Comparison of ENCODE assay signal across 10 cellular contexts in genomic region chr14:89137514-89138163, GRCh38.
DNase-seq lines count a peak whose midpoint lies in the region; ATAC-seq, FAIRE-seq and TF ChIP-seq lines count a peak whose summit lies in the region.
"Had no signal": no experiment of that assay in that cellular context is flagged by ENCODE, and none has a peak within 500 bp of the region (broad histone marks: within the 10 kb centered on the region; RNA-seq: fewer than 3 reads in every experiment).

No MANE protein-coding gene starts in this region.

- no peak for TF ChIP-seq POLR2A in thyroid gland (IDR thresholded peaks at IDR 0.05)

- H3K27ac ChIP-seq in thyroid gland: no peak overlapping the region
- H3K27ac ChIP-seq: hepatocyte had no signal

- no peaks in the 10 kb centered on the region for H3K36me3 ChIP-seq in adipocyte (ENCODE audit: control insufficient read depth, insufficient read depth, low read length, severe bottlenecking)
- no peaks in the 10 kb centered on the region for H3K36me3 ChIP-seq in thyroid gland

- TF ChIP-seq CTCF in thyroid gland (IDR thresholded peaks at IDR 0.05): no peak

- intact Hi-C loops in thyroid gland (cut with DNase I): no loop called here

- no peak for FAIRE-seq in frontal cortex (lab: Jason Lieb, UNC)

- H3K9me3 ChIP-seq in adipocyte (ENCODE audit: control insufficient read depth, low read length) (peaks cover 9% of the 10 kb centered on the region), thyroid gland (no peaks in the 10 kb centered on the region)

- WGBS in thyroid gland, 2 donors: 58 to 74% methylated on average over 7 of the region's 7 CpGs

- H3K27me3 ChIP-seq in adipocyte (replicated peaks; ENCODE audit: control insufficient read depth, insufficient read depth, low read length): no peaks in the 10 kb centered on the region
- no peaks in the 10 kb centered on the region for H3K27me3 ChIP-seq in thyroid gland
- H3K27me3 ChIP-seq: hepatocyte had no signal

- H3K4me3 ChIP-seq in adipocyte (ENCODE audit: low read length) (no peak overlapping the region), thyroid gland (replicated peaks in 1 of 3) (no peak overlapping the region)
- H3K4me3 ChIP-seq: hepatocyte had no signal

- no peak for ATAC-seq in HG03039 (IDR thresholded peaks at IDR 0.05; ENCODE audit: unreplicated experiment)
- no peak for ATAC-seq in HG03521 (IDR thresholded peaks at IDR 0.05; ENCODE audit: unreplicated experiment)

- peaks cover 12% of the 10 kb centered on the region for H3K4me1 ChIP-seq in adipocyte (ENCODE audit: control insufficient read depth, insufficient read depth, low read length)
- no peaks in the 10 kb centered on the region for H3K4me1 ChIP-seq in thyroid gland

- peak overlapping the region; percentile 39 for H3K9ac ChIP-seq in adipocyte (ENCODE audit: low read length)

- peak; percentile 87 for DNase-seq in HT-29 (ENCODE audit: low spot score)
- peak; percentile 77 for DNase-seq in adipocyte (ENCODE audit: low read depth)
- DNase-seq in glomerular endothelial cell (ENCODE audit: extremely low read depth, low read depth, low spot score): peak; percentile 37
- DNase-seq in thyroid gland: peak; percentile 9 to 22
- DNase-seq in cerebellar nuclear complex (lab: John Stamatoyannopoulos, UW): no peak
- DNase-seq in frontal cortex (ENCODE audit: low spot score in 2 of 2): no peak
- DNase-seq: NCI-H524 treated with DMSO at 0.1 percent for 48 hours had no signal

Comparison
In these comparisons a context has a peak if more than half of its experiments do, and no peak if none do; other contexts are left out.
1. DNase-seq: peak in HT-29 (single experiment), adipocyte (single experiment), glomerular endothelial cell (single experiment) and thyroid gland (2 of 2); none in cerebellar nuclear complex (0 of 2) and frontal cortex (0 of 2).